ENCODE assay signal across 1 cellular context in genomic region chr14:23009939-23010718, GRCh38.
TF ChIP-seq lines count a peak whose summit lies in the region.

TSS of gene C14orf93 (minus strand) at chr14:23010143. CDS start at chr14:22999023, 11,120 bp downstream.

TF ChIP-seq in K562, 482 proteins besides CTCF, POLR2A, EP300 and RAD21 (continued from another document and continues in another):
- peak; percentile 94 for TF ChIP-seq VEZF1 (CRISPR knock-in tag; IDR thresholded peaks at IDR 0.05)
- peak; percentile 10 for TF ChIP-seq PHF20 (IDR thresholded peaks at IDR 0.05; ENCODE audit: partially characterized antibody)
- no peak for TF ChIP-seq ETV5 (CRISPR knock-in tag; IDR thresholded peaks at IDR 0.05; ENCODE audit: low read depth)
- peak; percentile 92 for TF ChIP-seq POLR2H (tag; IDR thresholded peaks at IDR 0.05; ENCODE audit: low read depth)
- 0 out of 2 replicates have a peak, but pooled peaks have one; percentile 55 for TF ChIP-seq MECOM (CRISPR knock-in tag; IDR thresholded peaks at IDR 0.05)
- TF ChIP-seq NFRKB (IDR thresholded peaks at IDR 0.05; ENCODE audit: low read depth), result peak; percentile 48
- TF ChIP-seq ZNF766 (CRISPR knock-in tag; conservative IDR thresholded peaks at IDR 0.05), result 0 out of 2 replicates have a peak, but pooled peaks have one; percentile 22
- peak; percentile 36; the same call in 1 of the 2 replicates for TF ChIP-seq LCOR (CRISPR knock-in tag; IDR thresholded peaks at IDR 0.05)
- peak; percentile 3; the same call in 1 of the 2 replicates for TF ChIP-seq JUN (IDR thresholded peaks at IDR 0.05; ENCODE audit: borderline replicate concordance, low read depth, low read length)
- TF ChIP-seq JUN (CRISPR knock-in tag; IDR thresholded peaks at IDR 0.05; ENCODE audit: borderline replicate concordance), result no peak
- TF ChIP-seq DPF2 (IDR thresholded peaks at IDR 0.05), result peak; percentile 60
- no peak for TF ChIP-seq SRSF3 (IDR thresholded peaks at IDR 0.05; ENCODE audit: insufficient read depth, low read length)
- peak; percentile 31 for TF ChIP-seq ZBTB40 (IDR thresholded peaks at IDR 0.05)
- TF ChIP-seq ZBTB40 (CRISPR knock-in tag; IDR thresholded peaks at IDR 0.05), result no peak
- no peak; the same call in 1 of the 2 replicates for TF ChIP-seq KAT7 (CRISPR knock-in tag; IDR thresholded peaks at IDR 0.05; ENCODE audit: borderline replicate concordance)
- TF ChIP-seq MEF2A (IDR thresholded peaks at IDR 0.05; ENCODE audit: control insufficient read depth, low read depth, low read length), result 0 out of 2 replicates have a peak, but pooled peaks have one; percentile 22
- peak; percentile 75; the same call in 1 of the 2 replicates for TF ChIP-seq MTA3 (IDR thresholded peaks at IDR 0.05; ENCODE audit: borderline replicate concordance)
- peak; percentile 72 for TF ChIP-seq CXXC5 (CRISPR knock-in tag; IDR thresholded peaks at IDR 0.05)
- TF ChIP-seq FOXO4 (CRISPR knock-in tag; IDR thresholded peaks at IDR 0.05), result no peak
- TF ChIP-seq YY1 (IDR thresholded peaks at IDR 0.05; ENCODE audit: borderline replicate concordance in 1 of 3, control insufficient read depth in 1 of 3, extremely low read depth in 1 of 3, insufficient read depth in 3 of 3, insufficient read length in 1 of 3, insufficient replicate concordance in 2 of 3, low read depth in 1 of 3, low read length in 2 of 3), result peak in 1 of 3 experiments; percentile 54
- TF ChIP-seq CHD4 (IDR thresholded peaks at IDR 0.05; ENCODE audit: insufficient read depth, insufficient replicate concordance, low read depth, low read length, poor library complexity, severe bottlenecking), result peak; percentile 33
- TF ChIP-seq CTBP1 (IDR thresholded peaks at IDR 0.05; ENCODE audit: borderline replicate concordance), result peak; percentile 59; the same call in 1 of the 2 replicates
- TF ChIP-seq SIN3A (IDR thresholded peaks at IDR 0.05; ENCODE audit: borderline replicate concordance in 2 of 2, control insufficient read depth in 1 of 2, low read depth in 2 of 2, low read length in 2 of 2), result peak in 1 of 2 experiments; percentile 69; a peak in 1 of 4 replicates
- TF ChIP-seq SP2 (IDR thresholded peaks at IDR 0.05; ENCODE audit: extremely low read depth, low read depth, low read length, poor library complexity, severe bottlenecking), result no peak
- TF ChIP-seq MTF1 (CRISPR knock-in tag; IDR thresholded peaks at IDR 0.05; ENCODE audit: borderline replicate concordance), result no peak
- peak; percentile 26; the same call in 1 of the 2 replicates for TF ChIP-seq MAX (CRISPR knock-in tag; IDR thresholded peaks at IDR 0.05)
- TF ChIP-seq MED1 (CRISPR knock-in tag; IDR thresholded peaks at IDR 0.05; ENCODE audit: borderline replicate concordance), result no peak
- peak in 1 of 2 experiments; percentile 97 for TF ChIP-seq AFF1 (IDR thresholded peaks at IDR 0.05; ENCODE audit: low read depth in 1 of 2, partially characterized antibody in 2 of 2)
- TF ChIP-seq NCOA1 (IDR thresholded peaks at IDR 0.05; ENCODE audit: low read depth), result 0 out of 2 replicates have a peak, but pooled peaks have one; percentile 19
- no peak for TF ChIP-seq CEBPG (CRISPR knock-in tag; IDR thresholded peaks at IDR 0.05)
- TF ChIP-seq CEBPG (tag; conservative IDR thresholded peaks at IDR 0.05 in 1 of 2, IDR thresholded peaks at IDR 0.05 in 1 of 2), result peak; percentile 21 to 28; a peak in 1 of 4 replicates
- TF ChIP-seq L3MBTL2 (IDR thresholded peaks at IDR 0.05), result peak; percentile 85
- TF ChIP-seq ZBTB2 (IDR thresholded peaks at IDR 0.05), result peak; percentile 70
- peak; percentile 88 for TF ChIP-seq RAD51 (IDR thresholded peaks at IDR 0.05; ENCODE audit: borderline replicate concordance, low read depth)
- TF ChIP-seq HMBOX1 (IDR thresholded peaks at IDR 0.05), result peak; percentile 18; the same call in 1 of the 2 replicates
- TF ChIP-seq LEF1 (IDR thresholded peaks at IDR 0.05), result 0 out of 2 replicates have a peak, but pooled peaks have one; percentile 25
- TF ChIP-seq SMAD4 (CRISPR knock-in tag; conservative IDR thresholded peaks at IDR 0.05), result peak; percentile 37; the same call in 1 of the 2 replicates
- 0 out of 2 replicates have a peak, but pooled peaks have one; percentile 35 for TF ChIP-seq HDAC2 (IDR thresholded peaks at IDR 0.05)
- no peak for TF ChIP-seq NR4A1 (CRISPR knock-in tag; IDR thresholded peaks at IDR 0.05)
- TF ChIP-seq NR4A1 (tag; IDR thresholded peaks at IDR 0.05), result peak; percentile 80
- TF ChIP-seq USF1 (CRISPR knock-in tag; IDR thresholded peaks at IDR 0.05), result peak; percentile 84
- TF ChIP-seq CHD1 (IDR thresholded peaks at IDR 0.05; ENCODE audit: low read length), result peak; percentile 61
